1 cellular context compared by ENCODE assay signal in genomic region chr1:211549092-211549749, GRCh38.
TF ChIP-seq lines count a peak whose summit lies in the region.

No MANE protein-coding gene starts in this region.

TF ChIP-seq in K562, 482 proteins besides CTCF, POLR2A, EP300 and RAD21 (continued from another document):
- TF ChIP-seq KDM4B (IDR thresholded peaks at IDR 0.05; ENCODE audit: borderline replicate concordance in 2 of 2, low read depth in 1 of 2) (0 out of 4 replicates have a peak, but pooled peaks of 1 of the 2 experiments have one; percentile 7), NR2C2 (CRISPR knock-in tag; IDR thresholded peaks at IDR 0.05) (no peak), NR2C2 (tag; IDR thresholded peaks at IDR 0.05) (peak; percentile 10; the same call in 1 of the 2 replicates), ZNF584 (CRISPR knock-in tag; IDR thresholded peaks at IDR 0.05; ENCODE audit: low read depth) (0 out of 2 replicates have a peak, but pooled peaks have one; percentile 52), ATF7 (IDR thresholded peaks at IDR 0.05) (0 out of 2 replicates have a peak, but pooled peaks have one; percentile 4), POLR2B (IDR thresholded peaks at IDR 0.05; ENCODE audit: low read depth, partially characterized antibody) (no peak), KLF13 (tag; IDR thresholded peaks at IDR 0.05; ENCODE audit: borderline replicate concordance, low read depth) (0 out of 2 replicates have a peak, but pooled peaks have one; percentile 3), SP1 (CRISPR knock-in tag; IDR thresholded peaks at IDR 0.05) (peak; percentile 15; the same call in 1 of the 2 replicates), GMEB1 (CRISPR knock-in tag; IDR thresholded peaks at IDR 0.05) (0 out of 2 replicates have a peak, but pooled peaks have one; percentile 13), ZFX (CRISPR knock-in tag; IDR thresholded peaks at IDR 0.05) (0 out of 2 replicates have a peak, but pooled peaks have one; percentile 2), SMARCA4 (IDR thresholded peaks at IDR 0.05) (0 out of 2 replicates have a peak, but pooled peaks have one; percentile 7), ZNF740 (CRISPR knock-in tag; IDR thresholded peaks at IDR 0.05) (no peak), ZNF740 (tag; IDR thresholded peaks at IDR 0.05) (peak in 1 of 2 experiments; percentile 34; a peak in 2 of 4 replicates), ZBTB9 (CRISPR knock-in tag; IDR thresholded peaks at IDR 0.05) (0 out of 2 replicates have a peak, but pooled peaks have one; percentile 2), WHSC1 (IDR thresholded peaks at IDR 0.05; ENCODE audit: low read length) (peak; percentile 83), HMBOX1 (IDR thresholded peaks at IDR 0.05) (0 out of 2 replicates have a peak, but pooled peaks have one; percentile 7), RFX5 (IDR thresholded peaks at IDR 0.05; ENCODE audit: low read depth, low read length) (no peak), FOS (IDR thresholded peaks at IDR 0.05; ENCODE audit: extremely low read depth, insufficient read length) (no peak), PURB (CRISPR knock-in tag; IDR thresholded peaks at IDR 0.05; ENCODE audit: low read depth) (no peak), RBM22 (IDR thresholded peaks at IDR 0.05; ENCODE audit: low read depth, low read length, poor library complexity, severe bottlenecking) (no peak), RNF2 (IDR thresholded peaks at IDR 0.05) (no peak), KLF6 (CRISPR knock-in tag; IDR thresholded peaks at IDR 0.05; ENCODE audit: borderline replicate concordance) (0 out of 2 replicates have a peak, but pooled peaks have one; percentile 1), ZNF165 (CRISPR knock-in tag; IDR thresholded peaks at IDR 0.05; ENCODE audit: borderline replicate concordance) (0 out of 2 replicates have a peak, but pooled peaks have one; percentile 46), ZNF175 (CRISPR knock-in tag; IDR thresholded peaks at IDR 0.05; ENCODE audit: low read depth) (0 out of 2 replicates have a peak, but pooled peaks have one; percentile 9), GTF2F1 (IDR thresholded peaks at IDR 0.05; ENCODE audit: low read depth, low read length) (no peak), PYGO2 (tag; IDR thresholded peaks at IDR 0.05) (no peak), L3MBTL2 (IDR thresholded peaks at IDR 0.05) (0 out of 2 replicates have a peak, but pooled peaks have one; percentile 3), ZBTB17 (CRISPR knock-in tag; IDR thresholded peaks at IDR 0.05) (peak; percentile 17; the same call in 1 of the 2 replicates), ATF1 (CRISPR knock-in tag; IDR thresholded peaks at IDR 0.05) (no peak), ATF1 (tag; IDR thresholded peaks at IDR 0.05) (peak; percentile 47; the same call in 1 of the 2 replicates), GABPA (tag; conservative IDR thresholded peaks at IDR 0.05; ENCODE audit: low read depth) (0 out of 2 replicates have a peak, but pooled peaks have one; percentile 8)
- TF ChIP-seq, protein P1, sequence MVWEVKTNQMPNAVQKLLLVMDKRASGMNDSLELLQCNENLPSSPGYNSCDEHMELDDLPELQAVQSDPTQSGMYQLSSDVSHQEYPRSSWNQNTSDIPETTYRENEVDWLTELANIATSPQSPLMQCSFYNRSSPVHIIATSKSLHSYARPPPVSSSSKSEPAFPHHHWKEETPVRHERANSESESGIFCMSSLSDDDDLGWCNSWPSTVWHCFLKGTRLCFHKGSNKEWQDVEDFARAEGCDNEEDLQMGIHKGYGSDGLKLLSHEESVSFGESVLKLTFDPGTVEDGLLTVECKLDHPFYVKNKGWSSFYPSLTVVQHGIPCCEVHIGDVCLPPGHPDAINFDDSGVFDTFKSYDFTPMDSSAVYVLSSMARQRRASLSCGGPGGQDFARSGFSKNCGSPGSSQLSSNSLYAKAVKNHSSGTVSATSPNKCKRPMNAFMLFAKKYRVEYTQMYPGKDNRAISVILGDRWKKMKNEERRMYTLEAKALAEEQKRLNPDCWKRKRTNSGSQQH (CRISPR knock-in tag; IDR thresholded peaks at IDR 0.05) = no peak
- TF ChIP-seq, protein P2, sequence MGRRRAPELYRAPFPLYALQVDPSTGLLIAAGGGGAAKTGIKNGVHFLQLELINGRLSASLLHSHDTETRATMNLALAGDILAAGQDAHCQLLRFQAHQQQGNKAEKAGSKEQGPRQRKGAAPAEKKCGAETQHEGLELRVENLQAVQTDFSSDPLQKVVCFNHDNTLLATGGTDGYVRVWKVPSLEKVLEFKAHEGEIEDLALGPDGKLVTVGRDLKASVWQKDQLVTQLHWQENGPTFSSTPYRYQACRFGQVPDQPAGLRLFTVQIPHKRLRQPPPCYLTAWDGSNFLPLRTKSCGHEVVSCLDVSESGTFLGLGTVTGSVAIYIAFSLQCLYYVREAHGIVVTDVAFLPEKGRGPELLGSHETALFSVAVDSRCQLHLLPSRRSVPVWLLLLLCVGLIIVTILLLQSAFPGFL (CRISPR knock-in tag; IDR thresholded peaks at IDR 0.05) = peak; percentile 70; the same call in 1 of the 2 replicates
- TF ChIP-seq, protein P3, sequence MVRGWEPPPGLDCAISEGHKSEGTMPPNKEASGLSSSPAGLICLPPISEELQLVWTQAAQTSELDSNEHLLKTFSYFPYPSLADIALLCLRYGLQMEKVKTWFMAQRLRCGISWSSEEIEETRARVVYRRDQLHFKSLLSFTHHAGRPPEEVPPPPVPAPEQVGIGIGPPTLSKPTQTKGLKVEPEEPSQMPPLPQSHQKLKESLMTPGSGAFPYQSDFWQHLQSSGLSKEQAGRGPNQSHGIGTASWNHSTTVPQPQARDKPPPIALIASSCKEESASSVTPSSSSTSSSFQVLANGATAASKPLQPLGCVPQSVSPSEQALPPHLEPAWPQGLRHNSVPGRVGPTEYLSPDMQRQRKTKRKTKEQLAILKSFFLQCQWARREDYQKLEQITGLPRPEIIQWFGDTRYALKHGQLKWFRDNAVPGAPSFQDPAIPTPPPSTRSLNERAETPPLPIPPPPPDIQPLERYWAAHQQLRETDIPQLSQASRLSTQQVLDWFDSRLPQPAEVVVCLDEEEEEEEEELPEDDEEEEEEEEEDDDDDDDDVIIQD (CRISPR knock-in tag; IDR thresholded peaks at IDR 0.05) = 0 out of 2 replicates have a peak, but pooled peaks have one; percentile 58
- TF ChIP-seq, protein P4, sequence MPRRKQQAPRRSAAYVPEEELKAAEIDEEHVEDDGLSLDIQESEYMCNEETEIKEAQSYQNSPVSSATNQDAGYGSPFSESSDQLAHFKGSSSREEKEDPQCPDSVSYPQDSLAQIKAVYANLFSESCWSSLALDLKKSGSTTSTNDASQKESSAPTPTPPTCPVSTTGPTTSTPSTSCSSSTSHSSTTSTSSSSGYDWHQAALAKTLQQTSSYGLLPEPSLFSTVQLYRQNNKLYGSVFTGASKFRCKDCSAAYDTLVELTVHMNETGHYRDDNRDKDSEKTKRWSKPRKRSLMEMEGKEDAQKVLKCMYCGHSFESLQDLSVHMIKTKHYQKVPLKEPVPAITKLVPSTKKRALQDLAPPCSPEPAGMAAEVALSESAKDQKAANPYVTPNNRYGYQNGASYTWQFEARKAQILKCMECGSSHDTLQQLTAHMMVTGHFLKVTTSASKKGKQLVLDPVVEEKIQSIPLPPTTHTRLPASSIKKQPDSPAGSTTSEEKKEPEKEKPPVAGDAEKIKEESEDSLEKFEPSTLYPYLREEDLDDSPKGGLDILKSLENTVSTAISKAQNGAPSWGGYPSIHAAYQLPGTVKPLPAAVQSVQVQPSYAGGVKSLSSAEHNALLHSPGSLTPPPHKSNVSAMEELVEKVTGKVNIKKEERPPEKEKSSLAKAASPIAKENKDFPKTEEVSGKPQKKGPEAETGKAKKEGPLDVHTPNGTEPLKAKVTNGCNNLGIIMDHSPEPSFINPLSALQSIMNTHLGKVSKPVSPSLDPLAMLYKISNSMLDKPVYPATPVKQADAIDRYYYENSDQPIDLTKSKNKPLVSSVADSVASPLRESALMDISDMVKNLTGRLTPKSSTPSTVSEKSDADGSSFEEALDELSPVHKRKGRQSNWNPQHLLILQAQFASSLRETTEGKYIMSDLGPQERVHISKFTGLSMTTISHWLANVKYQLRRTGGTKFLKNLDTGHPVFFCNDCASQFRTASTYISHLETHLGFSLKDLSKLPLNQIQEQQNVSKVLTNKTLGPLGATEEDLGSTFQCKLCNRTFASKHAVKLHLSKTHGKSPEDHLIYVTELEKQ (CRISPR knock-in tag; IDR thresholded peaks at IDR 0.05) = 0 out of 2 replicates have a peak, but pooled peaks have one; percentile 2
- TF ChIP-seq, protein P5, sequence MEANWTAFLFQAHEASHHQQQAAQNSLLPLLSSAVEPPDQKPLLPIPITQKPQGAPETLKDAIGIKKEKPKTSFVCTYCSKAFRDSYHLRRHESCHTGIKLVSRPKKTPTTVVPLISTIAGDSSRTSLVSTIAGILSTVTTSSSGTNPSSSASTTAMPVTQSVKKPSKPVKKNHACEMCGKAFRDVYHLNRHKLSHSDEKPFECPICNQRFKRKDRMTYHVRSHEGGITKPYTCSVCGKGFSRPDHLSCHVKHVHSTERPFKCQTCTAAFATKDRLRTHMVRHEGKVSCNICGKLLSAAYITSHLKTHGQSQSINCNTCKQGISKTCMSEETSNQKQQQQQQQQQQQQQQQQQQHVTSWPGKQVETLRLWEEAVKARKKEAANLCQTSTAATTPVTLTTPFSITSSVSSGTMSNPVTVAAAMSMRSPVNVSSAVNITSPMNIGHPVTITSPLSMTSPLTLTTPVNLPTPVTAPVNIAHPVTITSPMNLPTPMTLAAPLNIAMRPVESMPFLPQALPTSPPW (CRISPR knock-in tag; IDR thresholded peaks at IDR 0.05) = 0 out of 2 replicates have a peak, but pooled peaks have one; percentile 4
- TF ChIP-seq, protein P6, sequence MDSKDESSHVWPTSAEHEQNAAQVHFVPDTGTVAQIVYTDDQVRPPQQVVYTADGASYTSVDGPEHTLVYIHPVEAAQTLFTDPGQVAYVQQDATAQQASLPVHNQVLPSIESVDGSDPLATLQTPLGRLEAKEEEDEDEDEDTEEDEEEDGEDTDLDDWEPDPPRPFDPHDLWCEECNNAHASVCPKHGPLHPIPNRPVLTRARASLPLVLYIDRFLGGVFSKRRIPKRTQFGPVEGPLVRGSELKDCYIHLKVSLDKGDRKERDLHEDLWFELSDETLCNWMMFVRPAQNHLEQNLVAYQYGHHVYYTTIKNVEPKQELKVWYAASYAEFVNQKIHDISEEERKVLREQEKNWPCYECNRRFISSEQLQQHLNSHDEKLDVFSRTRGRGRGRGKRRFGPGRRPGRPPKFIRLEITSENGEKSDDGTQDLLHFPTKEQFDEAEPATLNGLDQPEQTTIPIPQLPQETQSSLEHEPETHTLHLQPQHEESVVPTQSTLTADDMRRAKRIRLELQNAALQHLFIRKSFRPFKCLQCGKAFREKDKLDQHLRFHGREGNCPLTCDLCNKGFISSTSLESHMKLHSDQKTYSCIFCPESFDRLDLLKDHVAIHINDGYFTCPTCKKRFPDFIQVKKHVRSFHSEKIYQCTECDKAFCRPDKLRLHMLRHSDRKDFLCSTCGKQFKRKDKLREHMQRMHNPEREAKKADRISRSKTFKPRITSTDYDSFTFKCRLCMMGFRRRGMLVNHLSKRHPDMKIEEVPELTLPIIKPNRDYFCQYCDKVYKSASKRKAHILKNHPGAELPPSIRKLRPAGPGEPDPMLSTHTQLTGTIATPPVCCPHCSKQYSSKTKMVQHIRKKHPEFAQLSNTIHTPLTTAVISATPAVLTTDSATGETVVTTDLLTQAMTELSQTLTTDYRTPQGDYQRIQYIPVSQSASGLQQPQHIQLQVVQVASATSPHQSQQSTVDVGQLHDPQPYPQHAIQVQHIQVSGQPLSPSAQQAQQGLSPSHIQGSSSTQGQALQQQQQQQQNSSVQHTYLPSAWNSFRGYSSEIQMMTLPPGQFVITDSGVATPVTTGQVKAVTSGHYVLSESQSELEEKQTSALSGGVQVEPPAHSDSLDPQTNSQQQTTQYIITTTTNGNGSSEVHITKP (IDR thresholded peaks at IDR 0.05; ENCODE audit: partially characterized antibody) = peak; percentile 82
